ENCODE assay signal across 1 cellular context in genomic region chr19:8654591-8655339, GRCh38.
TF ChIP-seq lines count a peak whose summit lies in the region.

No MANE protein-coding gene starts in this region.

TF ChIP-seq in K562, 482 proteins besides CTCF, POLR2A, EP300 and RAD21 (continued from another document and continues in another):
- TF ChIP-seq REST (CRISPR knock-in tag; IDR thresholded peaks at IDR 0.05; ENCODE audit: low read depth) (no peak), NRF1 (conservative IDR thresholded peaks at IDR 0.05 in 1 of 2, IDR thresholded peaks at IDR 0.05 in 1 of 2) (no peak), FOXJ3 (CRISPR knock-in tag; IDR thresholded peaks at IDR 0.05) (no peak), BRCA1 (IDR thresholded peaks at IDR 0.05) (no peak), BRCA1 (CRISPR knock-in tag; IDR thresholded peaks at IDR 0.05) (no peak), XRCC5 (IDR thresholded peaks at IDR 0.05; ENCODE audit: low read depth, low read length) (no peak), FUS (optimal IDR thresholded peaks at IDR 0.05; ENCODE audit: low read depth, low read length) (no peak), ZNF146 (CRISPR knock-in tag; IDR thresholded peaks at IDR 0.05; ENCODE audit: unreplicated experiment) (no peak), HOMEZ (CRISPR knock-in tag; IDR thresholded peaks at IDR 0.05) (no peak), ZNF76 (CRISPR knock-in tag; IDR thresholded peaks at IDR 0.05; ENCODE audit: borderline replicate concordance) (no peak), ZFP91 (CRISPR knock-in tag; IDR thresholded peaks at IDR 0.05) (no peak), CHD2 (IDR thresholded peaks at IDR 0.05; ENCODE audit: low read depth, low read length) (no peak), ZNF224 (CRISPR knock-in tag; IDR thresholded peaks at IDR 0.05) (no peak), AFF4 (CRISPR knock-in tag; IDR thresholded peaks at IDR 0.05) (no peak), PKNOX1 (IDR thresholded peaks at IDR 0.05) (no peak), MCM2 (IDR thresholded peaks at IDR 0.05; ENCODE audit: low read depth) (no peak), HDAC3 (IDR thresholded peaks at IDR 0.05; ENCODE audit: borderline replicate concordance, partially characterized antibody) (no peak), PRPF4 (IDR thresholded peaks at IDR 0.05; ENCODE audit: insufficient read depth, low read depth, low read length, poor library complexity, severe bottlenecking) (no peak), RNF2 (IDR thresholded peaks at IDR 0.05) (no peak), BMI1 (IDR thresholded peaks at IDR 0.05; ENCODE audit: low read length) (no peak), U2AF2 (optimal IDR thresholded peaks at IDR 0.05; ENCODE audit: low read depth, low read length) (no peak), ATF6 (CRISPR knock-in tag; IDR thresholded peaks at IDR 0.05) (no peak), CC2D1A (IDR thresholded peaks at IDR 0.05) (peak; percentile 63), ZNF695 (CRISPR knock-in tag; IDR thresholded peaks at IDR 0.05) (no peak), ZNF589 (CRISPR knock-in tag; IDR thresholded peaks at IDR 0.05; ENCODE audit: low read depth) (no peak), MED1 (CRISPR knock-in tag; IDR thresholded peaks at IDR 0.05; ENCODE audit: borderline replicate concordance) (no peak), MAZ (CRISPR knock-in tag; conservative IDR thresholded peaks at IDR 0.05 in 1 of 2, IDR thresholded peaks at IDR 0.05 in 1 of 2) (peak in 1 of 2 experiments; percentile 22; a peak in 1 of 4 replicates), ARID2 (IDR thresholded peaks at IDR 0.05) (peak; percentile 72), ZFP36 (IDR thresholded peaks at IDR 0.05; ENCODE audit: low read depth, low read length, partially characterized antibody) (peak; percentile 90), POU5F1 (IDR thresholded peaks at IDR 0.05; ENCODE audit: borderline replicate concordance, low read depth, low read length, partially characterized antibody) (no peak), GTF2F1 (IDR thresholded peaks at IDR 0.05; ENCODE audit: low read depth, low read length) (no peak), ZSCAN29 (IDR thresholded peaks at IDR 0.05) (no peak), MAX (CRISPR knock-in tag; IDR thresholded peaks at IDR 0.05) (no peak), NR3C1 (CRISPR knock-in tag; IDR thresholded peaks at IDR 0.05) (no peak), RBM14 (IDR thresholded peaks at IDR 0.05; ENCODE audit: borderline replicate concordance, insufficient read depth, low read depth, low read length) (no peak), CREM (IDR thresholded peaks at IDR 0.05; ENCODE audit: low read depth) (0 out of 2 replicates have a peak, but pooled peaks have one; percentile 9), STAG1 (CRISPR knock-in tag; IDR thresholded peaks at IDR 0.05; ENCODE audit: borderline replicate concordance) (peak; percentile 69; the same call in 1 of the 2 replicates), ZNF644 (tag; IDR thresholded peaks at IDR 0.05; ENCODE audit: low read depth) (no peak), HNRNPK (IDR thresholded peaks at IDR 0.05; ENCODE audit: low read depth, low read length, poor library complexity, severe bottlenecking) (no peak), ZNF583 (CRISPR knock-in tag; IDR thresholded peaks at IDR 0.05) (no peak), CHD4 (IDR thresholded peaks at IDR 0.05; ENCODE audit: insufficient read depth, insufficient replicate concordance, low read depth, low read length, poor library complexity, severe bottlenecking) (peak; percentile 89), MLLT1 (IDR thresholded peaks at IDR 0.05) (no peak), BRD4 (IDR thresholded peaks at IDR 0.05) (peak; percentile 41; the same call in 1 of the 2 replicates), E2F6 (IDR thresholded peaks at IDR 0.05; ENCODE audit: borderline replicate concordance in 1 of 2, extremely low read depth in 1 of 2, insufficient read depth in 1 of 2, insufficient read length in 1 of 2, low read depth in 1 of 2, low read length in 1 of 2, poor library complexity in 1 of 2, severe bottlenecking in 1 of 2) (no peak), PRMT5 (CRISPR knock-in tag; IDR thresholded peaks at IDR 0.05) (no peak), ETV1 (tag; conservative IDR thresholded peaks at IDR 0.05; ENCODE audit: low read depth) (peak; percentile 69), FOXA1 (IDR thresholded peaks at IDR 0.05; ENCODE audit: borderline replicate concordance) (no peak), CBFB (CRISPR knock-in tag; IDR thresholded peaks at IDR 0.05) (no peak), ZNF57 (CRISPR knock-in tag; IDR thresholded peaks at IDR 0.05) (no peak), PTRF (tag; IDR thresholded peaks at IDR 0.05) (no peak), CBFA2T3 (IDR thresholded peaks at IDR 0.05) (no peak), SMARCA4 (IDR thresholded peaks at IDR 0.05) (no peak), THRAP3 (IDR thresholded peaks at IDR 0.05; ENCODE audit: borderline replicate concordance) (no peak), TCFL5 (CRISPR knock-in tag; conservative IDR thresholded peaks at IDR 0.05) (no peak), RBM25 (IDR thresholded peaks at IDR 0.05; ENCODE audit: low read depth, low read length, severe bottlenecking) (peak; percentile 96), CHCHD3 (CRISPR knock-in tag; IDR thresholded peaks at IDR 0.05) (no peak), ADNP (tag; IDR thresholded peaks at IDR 0.05) (peak; percentile 55; the same call in 1 of the 2 replicates), HDAC6 (IDR thresholded peaks at IDR 0.05; ENCODE audit: low read depth, low read length) (no peak), KLF13 (tag; IDR thresholded peaks at IDR 0.05; ENCODE audit: borderline replicate concordance, low read depth) (no peak), TAF9B (IDR thresholded peaks at IDR 0.05; ENCODE audit: partially characterized antibody) (no peak), MTA2 (IDR thresholded peaks at IDR 0.05; ENCODE audit: low read depth) (no peak)
